In genomic region chr3:96202181-96202580, GRCh38 we compare ENCODE assay signal across 40 cellular contexts.
"Had no signal": no experiment of that assay in that cellular context is flagged by ENCODE, and none has a peak within 500 bp of the region (broad histone marks: within the 10 kb centered on the region; RNA-seq: fewer than 3 reads in every experiment).

No MANE protein-coding gene starts in this region.

- H3K27me3 Mint-ChIP-seq: activated B cell treated with CpG ODN at 0.5 μM for 24 hours; activated CD4-positive, alpha-beta memory T cell treated with anti-CD3 and anti-CD28 coated beads for 36 hours; activated CD4-positive, alpha-beta T cell treated with anti-CD3 and anti-CD28 coated beads, Interleukin-2, amount 10 ng/mL, durations not matched to agents 24 days and 14 days; activated CD8-positive, alpha-beta T cell treated with anti-CD3 and anti-CD28 coated beads for 36 hours; activated naive CD8-positive, alpha-beta T cell treated with anti-CD3 and anti-CD28 coated beads for 36 hours; activated T-helper 17 cell treated with anti-CD3 and anti-CD28 coated beads, Interleukin-2, amount 50 U/mL, for 72 hours; central memory CD8-positive, alpha-beta T cell had no signal

- DNase-seq: activated B cell treated with CpG ODN at 0.5 μM for 24 hours; activated CD4-positive, alpha-beta memory T cell treated with anti-CD3 and anti-CD28 coated beads for 36 hours; activated CD4-positive, alpha-beta T cell treated with anti-CD3 and anti-CD28 coated beads for 4 hours; activated CD4-positive, alpha-beta T cell treated with anti-CD3 and anti-CD28 coated beads, Interleukin-2, amount 10 ng/mL, durations not matched to agents 24 days and 14 days; activated CD4-positive, alpha-beta T cell treated with anti-CD3 and anti-CD28 coated beads, Interleukin-2, amount 50 U/mL, for 1 hour; activated CD4-positive, alpha-beta T cell treated with anti-CD3 and anti-CD28 coated beads, Interleukin-2, amount 50 U/mL, for 4 hours; activated CD4-positive, CD25-positive, alpha-beta regulatory T cell treated with anti-CD3 and anti-CD28 coated beads, Interleukin-2, amount 50 U/mL, for 72 hours; activated CD8-positive, alpha-beta memory T cell treated with anti-CD3 and anti-CD28 coated beads, Interleukin-2, amount 50 U/mL, for 4 hours; activated CD8-positive, alpha-beta T cell treated with anti-CD3 and anti-CD28 coated beads for 36 hours; activated effector memory CD4-positive, alpha-beta T cell treated with anti-CD3 and anti-CD28 coated beads, Interleukin-2, amount 50 U/mL, for 16 hours; activated gamma-delta T cell treated with Interleukin-2 at 50 U/mL for 16 hours; activated naive CD4-positive, alpha-beta T cell; activated naive CD4-positive, alpha-beta T cell treated with anti-CD3 and anti-CD28 coated beads for 36 hours; activated naive CD4-positive, alpha-beta T cell treated with anti-CD3 and anti-CD28 coated beads, Interleukin-2, amount 50 U/mL, for 16 hours; activated naive CD8-positive, alpha-beta T cell treated with anti-CD3 and anti-CD28 coated beads for 36 hours; activated T-cell treated with anti-CD3 and anti-CD28 coated beads for 4 hours; activated T-cell treated with anti-CD3 and anti-CD28 coated beads, Interleukin-2, amount 50 U/mL, for 1 hour; activated T-cell treated with anti-CD3 and anti-CD28 coated beads, Interleukin-2, amount 50 U/mL, for 4 hours; activated T-cell treated with anti-CD3 and anti-CD28 coated beads, Interleukin-2, amount 50 U/mL, for 72 hours; adrenal gland; amniotic stem cell; aorta; body of pancreas; brain microvascular endothelial cell; caudate nucleus; cerebellar nuclear complex; T-helper 1 cell; T-helper 2 cell; T-helper 9 cell had no signal

- H3K4me1 ChIP-seq: adrenal gland, body of pancreas had no signal

- H3K9me3 Mint-ChIP-seq: activated CD4-positive, alpha-beta memory T cell treated with anti-CD3 and anti-CD28 coated beads for 36 hours; activated CD4-positive, alpha-beta T cell treated with anti-CD3 and anti-CD28 coated beads, Interleukin-2, amount 10 ng/mL, durations not matched to agents 24 days and 14 days had no signal

- H3K27me3 ChIP-seq: adrenal gland, body of pancreas, brain microvascular endothelial cell, cardiac muscle cell had no signal

- H3K36me3 ChIP-seq: adrenal gland, brain microvascular endothelial cell, cardiac muscle cell had no signal

- H3K27ac ChIP-seq: adrenal gland, body of pancreas, brain microvascular endothelial cell, cardiac muscle cell, VCaP had no signal

- H3K4me3 Mint-ChIP-seq: activated B cell treated with CpG ODN at 0.5 μM for 24 hours; activated CD4-positive, alpha-beta memory T cell treated with anti-CD3 and anti-CD28 coated beads for 36 hours; activated CD4-positive, alpha-beta T cell treated with anti-CD3 and anti-CD28 coated beads, Interleukin-2, amount 10 ng/mL, durations not matched to agents 24 days and 14 days; activated CD8-positive, alpha-beta T cell treated with anti-CD3 and anti-CD28 coated beads for 36 hours; activated naive CD4-positive, alpha-beta T cell treated with anti-CD3 and anti-CD28 coated beads for 36 hours; activated naive CD8-positive, alpha-beta T cell treated with anti-CD3 and anti-CD28 coated beads for 36 hours; activated T-cell treated with anti-CD3 and anti-CD28 coated beads, Interleukin-2, amount 50 U/mL, for 4 hours; activated T-cell treated with anti-CD3 and anti-CD28 coated beads, Interleukin-2, amount 50 U/mL, for 72 hours; activated T-helper 1 cell treated with anti-CD3 and anti-CD28 coated beads, Interleukin-12 subunit alpha, Interleukin-12 subunit beta, Interleukin-2, Interleukin-4 antibody, amounts not matched to agents 30 ng/mL and 10 ng/mL and 1 ng/mL, durations not matched to agents 14 hours and 24 hours and 36 hours; activated T-helper 17 cell treated with anti-CD3 and anti-CD28 coated beads, Interleukin-2, amount 50 U/mL, for 72 hours; central memory CD8-positive, alpha-beta T cell; T-helper 1 cell treated with Interleukin-12 subunit alpha and Interleukin-12 subunit beta and Interleukin-4 antibody, amounts not matched to agents 30 μg/mL and 1 μg/mL, for 36 hours; T-helper 2 cell treated with Interferon-gamma antibody and Interleukin-4, amounts not matched to agents 5 μg/mL and 100 μg/mL, for 36 hours had no signal

- H3K4me1 Mint-ChIP-seq: activated B cell treated with CpG ODN at 0.5 μM for 24 hours; activated CD4-positive, alpha-beta T cell treated with anti-CD3 and anti-CD28 coated beads, Interleukin-2, amount 10 ng/mL, durations not matched to agents 24 days and 14 days; activated naive CD8-positive, alpha-beta T cell treated with anti-CD3 and anti-CD28 coated beads for 36 hours; activated T-helper 17 cell treated with anti-CD3 and anti-CD28 coated beads, Interleukin-2, amount 50 U/mL, for 72 hours; central memory CD8-positive, alpha-beta T cell had no signal

- H3K9me3 ChIP-seq: adrenal gland, body of pancreas had no signal

- H3K27ac Mint-ChIP-seq: activated B cell treated with CpG ODN at 0.5 μM for 24 hours; activated CD4-positive, alpha-beta memory T cell treated with anti-CD3 and anti-CD28 coated beads for 36 hours; activated CD4-positive, alpha-beta T cell treated with anti-CD3 and anti-CD28 coated beads, Interleukin-2, amount 10 ng/mL, durations not matched to agents 24 days and 14 days; activated CD8-positive, alpha-beta T cell treated with anti-CD3 and anti-CD28 coated beads for 36 hours; activated naive CD4-positive, alpha-beta T cell treated with anti-CD3 and anti-CD28 coated beads for 36 hours; activated naive CD4-positive, alpha-beta T cell treated with anti-CD3 and anti-CD28 coated beads, Interleukin-2, amount 50 U/mL, for 72 hours; activated naive CD8-positive, alpha-beta T cell treated with anti-CD3 and anti-CD28 coated beads for 36 hours; activated T-cell treated with anti-CD3 and anti-CD28 coated beads, Interleukin-2, amount 50 U/mL, for 72 hours; activated T-helper 1 cell treated with anti-CD3 and anti-CD28 coated beads, Interleukin-12 subunit alpha, Interleukin-12 subunit beta, Interleukin-2, Interleukin-4 antibody, amounts not matched to agents 30 ng/mL and 10 ng/mL and 1 ng/mL, durations not matched to agents 14 hours and 24 hours and 36 hours; activated T-helper 17 cell treated with anti-CD3 and anti-CD28 coated beads, Interleukin-2, amount 50 U/mL, for 72 hours; T-helper 1 cell treated with Interleukin-12 subunit alpha and Interleukin-12 subunit beta and Interleukin-4 antibody, amounts not matched to agents 30 μg/mL and 1 μg/mL, for 36 hours; T-helper 2 cell treated with Interferon-gamma antibody and Interleukin-4, amounts not matched to agents 5 μg/mL and 100 μg/mL, for 36 hours had no signal

- ATAC-seq: activated CD8-positive, alpha-beta T cell treated with anti-CD3 and anti-CD28 coated beads for 36 hours; activated naive CD4-positive, alpha-beta T cell treated with anti-CD3 and anti-CD28 coated beads, Interleukin-2, amount 50 U/mL, for 72 hours; activated T-cell treated with anti-CD3 and anti-CD28 coated beads, Interleukin-2, amount 50 U/mL, for 4 hours; activated T-cell treated with anti-CD3 and anti-CD28 coated beads, Interleukin-2, amount 50 U/mL, for 72 hours; activated T-helper 17 cell treated with anti-CD3 and anti-CD28 coated beads, Interleukin-2, amount 50 U/mL, for 72 hours; body of pancreas had no signal

- H3K36me3 Mint-ChIP-seq: activated CD4-positive, alpha-beta memory T cell treated with anti-CD3 and anti-CD28 coated beads for 36 hours; activated naive CD4-positive, alpha-beta T cell treated with anti-CD3 and anti-CD28 coated beads, Interleukin-2, amount 50 U/mL, for 72 hours; activated naive CD8-positive, alpha-beta T cell treated with anti-CD3 and anti-CD28 coated beads for 36 hours had no signal

- H3K4me3 ChIP-seq: adrenal gland, body of pancreas, cardiac muscle cell had no signal

- FAIRE-seq: astrocyte, bronchial epithelial cell, TTC549 had no signal
